In the genomic region with DNA sequence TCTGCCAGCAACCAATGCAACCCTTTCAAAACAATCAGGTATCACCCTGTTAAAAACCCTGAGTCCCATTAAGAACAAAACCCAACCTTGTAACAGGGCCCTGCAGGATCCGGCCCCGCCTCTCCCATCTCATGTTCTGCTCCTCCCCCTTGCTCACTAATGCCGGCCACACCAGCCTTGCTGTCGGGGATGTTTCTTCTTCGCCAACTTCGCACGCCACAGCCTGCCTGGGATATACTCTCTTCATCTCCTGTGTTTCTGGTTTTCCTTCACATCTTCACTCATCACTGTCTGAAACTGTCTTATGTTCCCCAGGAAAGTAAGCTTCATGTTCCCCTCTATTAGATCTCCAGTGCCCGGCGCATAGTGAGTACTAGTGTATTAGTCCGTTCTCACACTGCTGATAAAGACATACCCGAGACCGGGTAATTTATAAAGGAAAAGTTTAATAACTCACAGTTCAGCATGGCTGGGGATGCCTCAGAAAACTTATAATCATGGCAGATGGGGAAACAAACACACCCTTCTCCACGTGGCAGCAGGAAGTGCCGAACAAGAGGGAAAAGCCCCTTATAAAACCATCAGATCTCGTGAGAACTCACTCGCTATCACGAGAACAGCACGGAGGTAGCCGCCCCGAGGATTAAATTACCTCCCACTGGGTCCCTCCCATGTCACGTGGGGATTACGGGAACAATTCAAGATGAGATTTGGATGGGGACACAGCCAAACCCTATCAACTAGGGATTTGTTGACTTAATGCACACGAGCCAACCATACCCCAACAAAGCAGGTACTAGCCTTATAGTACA, we compare ENCODE assay signal across 8 cellular contexts.
A peak's percentile ranks its signal among the peaks of the same experiment; 100 is the strongest.
DNase-seq lines count a peak whose midpoint lies in the region; ATAC-seq and TF ChIP-seq lines count a peak whose summit lies in the region.

No MANE protein-coding gene starts in this region.

- WGBS in iPS DF 6.9 (ENCODE audit: insufficient coverage, insufficient read length): no CpG with 5 or more reads among the region's 23 CpGs

- no peak for ATAC-seq in GM18907 (IDR thresholded peaks at IDR 0.05; ENCODE audit: unreplicated experiment)

- H3K4me3 ChIP-seq in adipocyte (ENCODE audit: low read length) (peak overlapping the region; percentile 80), iPS DF 6.9 (ENCODE audit: low read length) (peak overlapping the region; percentile 65; the same call in 1 of the 2 replicates), skin epidermis (peak overlapping the region in 3 of 7 experiments; percentile 4 to 23 (median 12))

- H3K36me3 ChIP-seq in adipocyte (ENCODE audit: control insufficient read depth, insufficient read depth, low read length, severe bottlenecking): peaks cover 29% of the 10 kb centered on the region
- peaks cover 8% of the 10 kb centered on the region; the same call in 1 of the 2 replicates for H3K36me3 ChIP-seq in iPS DF 6.9 (ENCODE audit: control insufficient read depth, insufficient read depth, low read length)

- H3K27ac ChIP-seq in iPS DF 6.9 (ENCODE audit: low read length): no peak overlapping the region
- H3K27ac ChIP-seq in skin epidermis: peak overlapping the region in 16 of 21 experiments; percentile 9 to 81 (median 64)

- no peaks in the 10 kb centered on the region for H3K27me3 ChIP-seq in adipocyte (replicated peaks; ENCODE audit: control insufficient read depth, insufficient read depth, low read length)
- H3K27me3 ChIP-seq in iPS DF 6.9 (ENCODE audit: control insufficient read depth, insufficient read depth, low read length): no peaks in the 10 kb centered on the region

- peak overlapping the region; percentile 80 for H3K9ac ChIP-seq in adipocyte (ENCODE audit: low read length)

- peaks cover 49% of the 10 kb centered on the region for H3K4me1 ChIP-seq in adipocyte (ENCODE audit: control insufficient read depth, insufficient read depth, low read length)
- H3K4me1 ChIP-seq in iPS DF 6.9 (ENCODE audit: control insufficient read depth, insufficient read depth, low read length): peaks cover 3% of the 10 kb centered on the region; the same call in 1 of the 2 replicates

- DNase-seq in HEK293T (ENCODE audit: extremely low spot score): peak; percentile 59
- peak; percentile 30 for DNase-seq in adipocyte (ENCODE audit: low read depth)
- no peak for DNase-seq in iPS DF 6.9 (ENCODE audit: low read depth, low spot score)
- no peak for DNase-seq in stimulated activated CD4-positive, alpha-beta T cell treated with anti-CD3 and anti-CD28 coated beads, Interleukin-2, amount 100 ng/mL, for 48 hours
- no peak for DNase-seq in stimulated activated CD4-positive, alpha-beta T cell treated with anti-CD3 and anti-CD28 coated beads, Interleukin-4, amount 100 ng/mL, for 4 hours
- no peak for DNase-seq in activated CD8-positive, alpha-beta memory T cell treated with anti-CD3 and anti-CD28 coated beads for 24 hours

- CTCF ChIA-PET in HEK293T (lab: Yijun Ruan, JAX): no interaction called here

- POLR2A ChIA-PET in HEK293T (lab: Yijun Ruan, JAX): no interaction called here

- H3K9me3 ChIP-seq in adipocyte (ENCODE audit: control insufficient read depth, low read length) (no peaks in the 10 kb centered on the region), iPS DF 6.9 (ENCODE audit: control insufficient read depth, insufficient read depth, low read length) (no peaks in the 10 kb centered on the region)

TF ChIP-seq in HEK293T, 16 proteins besides CTCF, POLR2A, EP300 and RAD21:
- no peak for TF ChIP-seq ARNT (IDR thresholded peaks at IDR 0.05)
- peak; percentile 98 for TF ChIP-seq L3MBTL2 (conservative IDR thresholded peaks at IDR 0.05)
- TF ChIP-seq SP1 (IDR thresholded peaks at IDR 0.05): peak; percentile 47; the same call in 1 of the 2 replicates
- TF ChIP-seq TARDBP (IDR thresholded peaks at IDR 0.05): no peak
- TF ChIP-seq NFRKB (IDR thresholded peaks at IDR 0.05): no peak
- no peak for TF ChIP-seq PKNOX1 (IDR thresholded peaks at IDR 0.05)
- no peak for TF ChIP-seq SUZ12 (IDR thresholded peaks at IDR 0.05)
- no peak for TF ChIP-seq FOXK2 (IDR thresholded peaks at IDR 0.05)
- no peak for TF ChIP-seq CTBP1 (IDR thresholded peaks at IDR 0.05; ENCODE audit: borderline replicate concordance)
- 0 out of 2 replicates have a peak, but pooled peaks have one; percentile 43 for TF ChIP-seq ELF4 (IDR thresholded peaks at IDR 0.05)
- TF ChIP-seq LEF1 (IDR thresholded peaks at IDR 0.05; ENCODE audit: borderline replicate concordance): no peak
- TF ChIP-seq BHLHE40 (IDR thresholded peaks at IDR 0.05; ENCODE audit: borderline replicate concordance): no peak
- TF ChIP-seq FOXA1 (IDR thresholded peaks at IDR 0.05): no peak
- no peak for TF ChIP-seq HDGF (IDR thresholded peaks at IDR 0.05; ENCODE audit: borderline replicate concordance)

Comparison
In these comparisons a context has a peak if more than half of its experiments do, and no peak if none do; other contexts are left out.
1. DNase-seq: peak in HEK293T (single experiment) and adipocyte (single experiment); none in iPS DF 6.9 (single experiment), stimulated activated CD4-positive, alpha-beta T cell treated with anti-CD3 and anti-CD28 coated beads, Interleukin-2, amount 100 ng/mL, for 48 hours (0 of 2), stimulated activated CD4-positive, alpha-beta T cell treated with anti-CD3 and anti-CD28 coated beads, Interleukin-4, amount 100 ng/mL, for 4 hours (0 of 2) and activated CD8-positive, alpha-beta memory T cell treated with anti-CD3 and anti-CD28 coated beads for 24 hours (single experiment).